In the genomic region with DNA sequence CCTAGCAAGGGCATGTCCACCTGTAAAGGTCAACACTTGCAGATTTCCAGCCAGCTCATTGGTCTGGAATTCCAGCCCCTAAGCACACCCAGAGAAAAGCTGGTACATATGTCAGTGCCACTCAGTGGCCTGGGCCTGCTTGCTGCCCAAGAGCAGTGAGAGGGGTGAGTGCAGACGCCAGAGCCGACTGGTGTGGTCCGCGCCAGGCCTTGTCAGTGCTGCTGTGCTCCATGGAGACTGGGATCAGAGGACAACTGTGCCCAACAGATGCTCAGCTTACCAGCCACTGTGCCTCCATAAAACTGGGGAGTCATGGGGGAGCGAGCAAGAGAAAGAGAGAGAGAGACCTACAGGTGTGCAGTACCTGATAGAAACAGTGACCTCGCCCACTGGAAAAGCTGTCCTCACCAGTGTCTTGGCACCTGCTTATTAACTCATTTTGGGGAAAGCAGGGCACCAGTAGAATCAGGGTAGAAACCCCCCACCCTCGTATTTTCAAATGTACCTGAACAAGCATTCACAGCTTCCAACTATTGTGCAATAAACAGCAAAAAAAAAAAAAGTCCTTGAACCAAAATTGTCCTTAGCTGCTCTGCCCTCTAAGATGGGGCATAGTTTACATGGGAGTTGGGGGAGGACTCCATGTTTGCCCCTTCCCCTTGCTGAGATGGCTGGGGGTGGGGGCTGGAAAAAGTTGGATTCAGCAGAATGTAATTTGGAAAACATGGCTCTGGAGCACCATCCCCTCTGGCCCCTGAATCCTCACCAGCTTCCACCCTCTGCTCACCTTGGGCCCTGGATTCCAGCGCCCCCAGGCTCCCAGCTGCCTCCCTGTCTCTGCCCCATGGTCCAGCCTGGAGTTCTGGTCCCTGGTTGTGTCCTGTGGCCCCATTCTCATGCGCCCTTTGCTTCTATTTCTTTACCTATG, we compare ENCODE assay signal across 18 cellular contexts. TPM values are rescaled to one million over a fixed set of nuclear protein-coding genes. Genes with fewer than 3 reads are reported as not detected.
DNase-seq lines count a peak whose midpoint lies in the region; ATAC-seq and TF ChIP-seq lines count a peak whose summit lies in the region.
"Had no signal": no experiment of that assay in that cellular context is flagged by ENCODE, and none has a peak within 500 bp of the region (broad histone marks: within the 10 kb centered on the region; RNA-seq: fewer than 3 reads in every experiment).

No MANE protein-coding gene starts in this region.

- no peak overlapping the region for H3K27ac ChIP-seq in Karpas-422 (ENCODE audit: low read length)
- H3K27ac ChIP-seq in spleen = peak overlapping the region in 2 of 8 donors; percentile 5 to 93

- H3K4me1 ChIP-seq in Karpas-422 (ENCODE audit: low read length) = peaks cover 28% of the 10 kb centered on the region
- H3K4me1 ChIP-seq in spleen = peaks cover 21 to 72% (median 44%) of the 10 kb centered on the region in 6 donors

- DNase-seq in activated T-cell treated with anti-CD3 and anti-CD28 coated beads, Interleukin-2, amount 50 U/mL, for 24 hours = peak; percentile 32
- no peak for DNase-seq in activated T-cell treated with anti-CD3 and anti-CD28 coated beads for 4 hours
- DNase-seq in Karpas-422 = no peak
- no peak for DNase-seq in activated naive CD8-positive, alpha-beta T cell treated with anti-CD3 and anti-CD28 coated beads, Interleukin-2, amount 50 U/mL, for 24 hours
- peak; percentile 74 for DNase-seq in spleen
- no peak for DNase-seq in foreskin fibroblast
- DNase-seq in kidney glomerular epithelial cell (lab: John Stamatoyannopoulos, UW) = no peak
- DNase-seq: activated effector memory CD4-positive, alpha-beta T cell treated with anti-CD3 and anti-CD28 coated beads, Interleukin-2, amount 50 U/mL, for 16 hours; DMS153; effector CD4-positive, alpha-beta T cell; hippocampal formation; left ventricle myocardium superior; NCI-H524; PC-3; retina; thyroid gland had no signal

- intact Hi-C loops in spleen (cut with DNase I; ENCODE audit: low total_unique reads) = no loop called here

- H3K4me3 Mint-ChIP-seq in activated T-cell treated with anti-CD3 and anti-CD28 coated beads, Interleukin-2, amount 50 U/mL, for 24 hours = peak overlapping the region; percentile 94
- H3K4me3 Mint-ChIP-seq in activated naive CD8-positive, alpha-beta T cell treated with anti-CD3 and anti-CD28 coated beads, Interleukin-2, amount 50 U/mL, for 24 hours = peak overlapping the region; percentile 94
- H3K4me3 Mint-ChIP-seq: nephron had no signal

- H3K9me3 Mint-ChIP-seq in activated T-cell treated with anti-CD3 and anti-CD28 coated beads, Interleukin-2, amount 50 U/mL, for 24 hours = peaks cover 3% of the 10 kb centered on the region
- H3K9me3 Mint-ChIP-seq in activated naive CD8-positive, alpha-beta T cell treated with anti-CD3 and anti-CD28 coated beads, Interleukin-2, amount 50 U/mL, for 24 hours = peaks cover 5% of the 10 kb centered on the region

- H3K9me3 ChIP-seq in Karpas-422 (ENCODE audit: low read length) (no peaks in the 10 kb centered on the region), spleen (peaks cover 0 to 10% (median 2%) of the 10 kb centered on the region in 8 donors)
- H3K9me3 ChIP-seq: thyroid gland had no signal

- 0 out of 2 replicates have a peak, but pooled peaks cover 4% of the 10 kb centered on the region for H3K36me3 ChIP-seq in Karpas-422 (ENCODE audit: insufficient read depth, low read length)
- peaks cover 0 to 22% (median 0%) of the 10 kb centered on the region in 6 donors for H3K36me3 ChIP-seq in spleen
- H3K36me3 ChIP-seq: thyroid gland had no signal

- H3K27me3 Mint-ChIP-seq in activated T-cell treated with anti-CD3 and anti-CD28 coated beads, Interleukin-2, amount 50 U/mL, for 24 hours = no peaks in the 10 kb centered on the region
- no peaks in the 10 kb centered on the region for H3K27me3 Mint-ChIP-seq in activated naive CD8-positive, alpha-beta T cell treated with anti-CD3 and anti-CD28 coated beads, Interleukin-2, amount 50 U/mL, for 24 hours

- peak overlapping the region; percentile 88 for H3K4me2 ChIP-seq in Karpas-422 (ENCODE audit: low read depth, low read length, poor library complexity, severe bottlenecking)

- TF ChIP-seq CTCF in spleen (IDR thresholded peaks at IDR 0.05 in 8 of 11, conservative IDR thresholded peaks at IDR 0.05 in 3 of 11) (no peak), foreskin fibroblast (IDR thresholded peaks at IDR 0.05; ENCODE audit: low read depth, low read length) (no peak)

- 91 to 95% (median 94%) methylated on average over 8 to 9 of the region's 9 CpGs for WGBS in spleen, 5 donors

- H3K27me3 ChIP-seq in Karpas-422 (ENCODE audit: low read length) = no peaks in the 10 kb centered on the region
- H3K27me3 ChIP-seq in spleen (replicated peaks in 1 of 7) = no peaks in the 10 kb centered on the region
- H3K27me3 ChIP-seq: thyroid gland had no signal

- no peak for ATAC-seq in activated naive CD8-positive, alpha-beta T cell treated with anti-CD3 and anti-CD28 coated beads, Interleukin-2, amount 50 U/mL, for 24 hours
- no peak for ATAC-seq in HG02970 (IDR thresholded peaks at IDR 0.05; ENCODE audit: low FRiP score, unreplicated experiment)

- H3K4me3 ChIP-seq in Karpas-422 (ENCODE audit: low read length) (no peak overlapping the region), spleen (no peak overlapping the region), foreskin fibroblast (ENCODE audit: low read depth in 1 of 2, low read length in 2 of 2) (no peak overlapping the region)

- H2AFZ ChIP-seq in Karpas-422 (ENCODE audit: low read length) = no peak overlapping the region

- no peak overlapping the region for H3K9ac ChIP-seq in Karpas-422 (ENCODE audit: low read length)

- H3K79me2 ChIP-seq in Karpas-422 (ENCODE audit: low read length) = peaks cover 35% of the 10 kb centered on the region

- no peaks in the 10 kb centered on the region for H4K20me1 ChIP-seq in Karpas-422 (ENCODE audit: insufficient read depth, low read depth, low read length)

- peak overlapping the region; percentile 99 for H3K27ac Mint-ChIP-seq in activated T-cell treated with anti-CD3 and anti-CD28 coated beads, Interleukin-2, amount 50 U/mL, for 24 hours
- H3K27ac Mint-ChIP-seq in activated naive CD8-positive, alpha-beta T cell treated with anti-CD3 and anti-CD28 coated beads, Interleukin-2, amount 50 U/mL, for 24 hours = peak overlapping the region; percentile 98

- no peak for TF ChIP-seq POLR2A in spleen (IDR thresholded peaks at IDR 0.05)

- peaks cover 75% of the 10 kb centered on the region for H3K4me1 Mint-ChIP-seq in activated T-cell treated with anti-CD3 and anti-CD28 coated beads, Interleukin-2, amount 50 U/mL, for 24 hours (ENCODE audit: low read depth)
- peaks cover 63% of the 10 kb centered on the region for H3K4me1 Mint-ChIP-seq in activated naive CD8-positive, alpha-beta T cell treated with anti-CD3 and anti-CD28 coated beads, Interleukin-2, amount 50 U/mL, for 24 hours

- H3K36me3 Mint-ChIP-seq in activated T-cell treated with anti-CD3 and anti-CD28 coated beads, Interleukin-2, amount 50 U/mL, for 24 hours (ENCODE audit: low read depth) = peaks cover 41% of the 10 kb centered on the region
- H3K36me3 Mint-ChIP-seq in activated naive CD8-positive, alpha-beta T cell treated with anti-CD3 and anti-CD28 coated beads, Interleukin-2, amount 50 U/mL, for 24 hours (ENCODE audit: low read depth) = peaks cover 11% of the 10 kb centered on the region

- no peaks in the 10 kb centered on the region for H3K9me2 ChIP-seq in Karpas-422 (replicated peaks; ENCODE audit: insufficient read depth, low read length)

RNA-seq across cellular contexts. Expression of gene SP140L, which starts 1.4 kb away (rescaled TPM):
- total RNA-seq in Karpas-422 (2014; rRNA removed; shearing (Covaris generic); ENCODE audit: low replicate concordance) = 17.0 and 17.5 TPM in 2 replicates
- 10 to 100 TPM; 50.3 to 85.7 (median 67.5) TPM for total RNA-seq in spleen
- polyA plus RNA-seq in spleen = 10 to 100 TPM; 32.0 to 35.1 (median 32.6) TPM

Comparison
In these comparisons a context has a peak if more than half of its experiments do, and no peak if none do; other contexts are left out.
1. DNase-seq: peak in activated T-cell treated with anti-CD3 and anti-CD28 coated beads, Interleukin-2, amount 50 U/mL, for 24 hours (single experiment) and spleen (single experiment); none in activated T-cell treated with anti-CD3 and anti-CD28 coated beads for 4 hours (single experiment), Karpas-422 (single experiment), activated naive CD8-positive, alpha-beta T cell treated with anti-CD3 and anti-CD28 coated beads, Interleukin-2, amount 50 U/mL, for 24 hours (single experiment), foreskin fibroblast (0 of 2) and kidney glomerular epithelial cell (single experiment).